Comparison of ENCODE assay signal across 21 cellular contexts in the genomic region with DNA sequence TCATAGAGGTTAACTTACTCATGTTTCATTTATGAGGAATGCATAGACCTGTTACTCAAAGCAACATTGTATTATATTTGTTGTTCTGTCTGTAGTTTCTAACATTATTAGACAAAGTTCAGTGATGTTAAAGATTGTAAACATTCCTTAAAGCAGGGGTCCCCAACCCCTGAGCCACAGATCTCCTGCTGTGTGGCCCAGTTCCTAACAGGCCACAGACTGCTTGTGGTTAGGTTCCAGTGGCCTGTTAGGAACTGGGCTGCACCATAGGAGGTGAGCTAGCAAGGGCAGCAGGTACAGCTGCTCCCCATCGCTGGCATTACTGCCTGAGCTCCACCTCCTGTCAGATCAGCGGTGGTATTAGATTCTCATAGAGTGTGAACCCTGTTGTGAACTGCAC.
DNase-seq lines count a peak whose midpoint lies in the region; ATAC-seq and TF ChIP-seq lines count a peak whose summit lies in the region.
"Had no signal": no experiment of that assay in that cellular context is flagged by ENCODE, and none has a peak within 500 bp of the region (broad histone marks: within the 10 kb centered on the region; RNA-seq: fewer than 3 reads in every experiment).

No MANE protein-coding gene starts in this region.

- H3K4ac ChIP-seq in mesenchymal stem cell (ENCODE audit: low read depth in 1 of 2, low read length in 2 of 2) = no peak overlapping the region

- H3K4me3 ChIP-seq in HCT116 (replicated peaks in 1 of 2; ENCODE audit: low read depth in 1 of 2, low read length in 2 of 2) (no peak overlapping the region), mesenchymal stem cell (ENCODE audit: insufficient read depth in 1 of 2, low read depth in 1 of 2, low read length in 2 of 2) (no peak overlapping the region), adrenal gland (no peak overlapping the region)
- H3K4me3 ChIP-seq: K562, skin epidermis had no signal

- H3K27ac ChIP-seq in HCT116 (ENCODE audit: low read depth, low read length) = peak overlapping the region; percentile 49
- H3K27ac ChIP-seq in VCaP = peak overlapping the region; percentile 60
- H3K27ac ChIP-seq in mesenchymal stem cell (ENCODE audit: low read length, poor library complexity, severe bottlenecking) = peak overlapping the region; percentile 92
- no peak overlapping the region for H3K27ac ChIP-seq in adrenal gland
- H3K27ac ChIP-seq: 22Rv1, epithelial cell of prostate, RWPE1, skin epidermis had no signal

- intact Hi-C loops in HCT116 (cut with micrococcal nuclease) = no loop called here
- intact Hi-C loops in adrenal gland (cut with DNase I) = no loop called here

- H2AK5ac ChIP-seq in mesenchymal stem cell (ENCODE audit: low read length, severe bottlenecking) = peak overlapping the region; percentile 80

- ATAC-seq in HCT116 = peak; percentile 63
- ATAC-seq: activated T-cell treated with anti-CD3 and anti-CD28 coated beads, Interleukin-2, amount 50 U/mL, for 4 hours; K562 had no signal

- no peak overlapping the region for H2BK15ac ChIP-seq in mesenchymal stem cell (ENCODE audit: low read depth, poor library complexity, severe bottlenecking)

- H3K27me3 ChIP-seq in HCT116 (ENCODE audit: insufficient read depth, low read length) = no peaks in the 10 kb centered on the region
- H3K27me3 ChIP-seq in mesenchymal stem cell (ENCODE audit: control insufficient read depth in 1 of 2, insufficient read depth in 1 of 2, low read length in 2 of 2) = no peaks in the 10 kb centered on the region
- no peaks in the 10 kb centered on the region for H3K27me3 ChIP-seq in adrenal gland
- H3K27me3 ChIP-seq: BE2C had no signal

- H3K9ac ChIP-seq in HCT116 (ENCODE audit: low read length) = no peak overlapping the region
- no peak overlapping the region for H3K9ac ChIP-seq in mesenchymal stem cell (ENCODE audit: low read length)

- H2AFZ ChIP-seq in HCT116 (ENCODE audit: low read depth, low read length, poor library complexity, severe bottlenecking) = no peak overlapping the region
- H2AFZ ChIP-seq in mesenchymal stem cell (ENCODE audit: low read depth, low read length) = peak overlapping the region; percentile 27

- H4K91ac ChIP-seq in mesenchymal stem cell (ENCODE audit: low read length) = peak overlapping the region; percentile 86

- TF ChIP-seq CTCF in HCT116 (IDR thresholded peaks at IDR 0.05 in 2 of 3, conservative IDR thresholded peaks at IDR 0.05 in 1 of 3; ENCODE audit: borderline replicate concordance in 1 of 3, insufficient read depth in 1 of 3, low read depth in 2 of 3, low read length in 2 of 3) (no peak), VCaP (conservative IDR thresholded peaks at IDR 0.05) (no peak), adrenal gland (IDR thresholded peaks at IDR 0.05) (no peak)

- no peaks in the 10 kb centered on the region for H3K9me2 ChIP-seq in HCT116 (ENCODE audit: insufficient read depth)

- H3K14ac ChIP-seq in mesenchymal stem cell (ENCODE audit: low read length in 2 of 2) = peak overlapping the region in 1 of 2 experiments; percentile 20

- peak overlapping the region; percentile 91 for H4K8ac ChIP-seq in mesenchymal stem cell (ENCODE audit: low read length)

- RAD21 ChIA-PET in HCT116 (lab: Charles Lee; ENCODE audit: low non-redundant PET in 1 of 2, low total read pairs in 2 of 2, uncharacterized antibody in 2 of 2, unreplicated experiment in 2 of 2) = no interaction called here

- no peak for TF ChIP-seq RAD21 in HCT116 (IDR thresholded peaks at IDR 0.05; ENCODE audit: low read depth)

- H3K79me1 ChIP-seq in mesenchymal stem cell (replicated peaks; ENCODE audit: low read length, poor library complexity, severe bottlenecking) = peaks cover 7% of the 10 kb centered on the region

- WGBS in mesenchymal stem cell = 88% methylated on average over 2 of the region's 2 CpGs
- 99 to 100% (median 100%) methylated on average over 1 to 2 of the region's 2 CpGs; no CpG with 5 or more reads in 1 of the 4 donors for WGBS in adrenal gland, 4 donors

- peak overlapping the region; percentile 44 for H2BK5ac ChIP-seq in mesenchymal stem cell (ENCODE audit: low read depth, low read length, poor library complexity, severe bottlenecking)

- H3K4me1 ChIP-seq in HCT116 (ENCODE audit: control insufficient read depth in 1 of 2, insufficient read depth in 2 of 2, low read length in 2 of 2) = peaks cover 18 to 20% of the 10 kb centered on the region in 2 experiments
- peaks cover 7% of the 10 kb centered on the region for H3K4me1 ChIP-seq in mesenchymal stem cell (ENCODE audit: control insufficient read depth, insufficient read depth, low read depth, low read length)
- H3K4me1 ChIP-seq in adrenal gland (replicated peaks in 1 of 2) = peaks cover 0 to 2% of the 10 kb centered on the region in 2 donors
- H3K4me1 ChIP-seq: Caco-2 had no signal

- H2BK12ac ChIP-seq in mesenchymal stem cell (ENCODE audit: low read length in 2 of 2) = peak overlapping the region in 1 of 2 experiments; percentile 94

- no peak overlapping the region for H3K4me2 ChIP-seq in HCT116 (ENCODE audit: low read length)
- peak overlapping the region; percentile 9 for H3K4me2 ChIP-seq in mesenchymal stem cell (ENCODE audit: low read length, poor library complexity, severe bottlenecking)

- H3K36me3 ChIP-seq in HCT116 (ENCODE audit: control insufficient read depth in 1 of 2, insufficient read depth in 2 of 2, low read length in 2 of 2) (no peaks in the 10 kb centered on the region), mesenchymal stem cell (ENCODE audit: control insufficient read depth in 1 of 2, insufficient read depth in 2 of 2, low read depth in 1 of 2, low read length in 2 of 2) (no peaks in the 10 kb centered on the region), adrenal gland (replicated peaks in 1 of 2) (no peaks in the 10 kb centered on the region)
- H3K36me3 ChIP-seq: BE2C had no signal

- H3K18ac ChIP-seq in mesenchymal stem cell (ENCODE audit: low read depth in 1 of 2, low read length in 2 of 2) = peak overlapping the region; percentile 62

- H3K79me2 ChIP-seq in HCT116 (ENCODE audit: insufficient read depth, low read length) = no peaks in the 10 kb centered on the region

- no peak overlapping the region for H3K23ac ChIP-seq in mesenchymal stem cell (ENCODE audit: low read length in 2 of 2)

- peak; percentile 27 for DNase-seq in A172 (ENCODE audit: low spot score)
- no peak for DNase-seq in HCT116 (ENCODE audit: low read depth, low spot score)
- peak; percentile 52 for DNase-seq in mesenchymal stem cell
- no peak for DNase-seq in NCI-H1436 (lab: John Stamatoyannopoulos, UW)
- no peak for DNase-seq in NCI-H526 (lab: John Stamatoyannopoulos, UW)
- no peak for DNase-seq in adrenal gland
- no peak for DNase-seq in DMS153 (lab: John Stamatoyannopoulos, UW)
- DNase-seq: activated naive CD4-positive, alpha-beta T cell treated with Interleukin-2 at 50 U/mL for 16 hours; activated T-cell treated with anti-CD3 and anti-CD28 coated beads, Interleukin-2, amount 50 U/mL, for 4 hours; amygdala; BE2C; Caco-2; left ventricle myocardium superior; NCI-H1436 treated with DMSO at 0.1 percent for 48 hours; stimulated activated naive CD4-positive, alpha-beta T cell had no signal

- H3K9me3 ChIP-seq in HCT116 (ENCODE audit: control insufficient read depth in 1 of 2, insufficient read depth in 1 of 2, low read depth in 1 of 2, low read length in 2 of 2) (no peaks in the 10 kb centered on the region), mesenchymal stem cell (ENCODE audit: control insufficient read depth, low read length) (no peaks in the 10 kb centered on the region), adrenal gland (replicated peaks in 1 of 3) (no peaks in the 10 kb centered on the region)
- H3K9me3 ChIP-seq: BE2C, Caco-2 had no signal

- no peak for TF ChIP-seq POLR2A in HCT116 (IDR thresholded peaks at IDR 0.05; ENCODE audit: borderline replicate concordance, extremely low read depth, insufficient read depth, insufficient read length)
- no peak for TF ChIP-seq POLR2A in adrenal gland (IDR thresholded peaks at IDR 0.05)

- POLR2A ChIA-PET in HCT116 (lab: Charles Lee) = no interaction called here

- no TSS peak for BruUV-seq in HCT116 (replicated peaks; lab: Mats Ljungman, UMichigan)

- no peak overlapping the region for H2BK120ac ChIP-seq in mesenchymal stem cell (ENCODE audit: low read depth, low read length)

- no peaks in the 10 kb centered on the region for H4K20me1 ChIP-seq in HCT116 (ENCODE audit: insufficient read depth)

- CTCF ChIA-PET in HCT116 (lab: Charles Lee) = no interaction called here

TF ChIP-seq in HCT116, 20 proteins besides CTCF, POLR2A, EP300 and RAD21:
- no peak for TF ChIP-seq CBX3 (IDR thresholded peaks at IDR 0.05; ENCODE audit: low read depth)
- TF ChIP-seq POLR2AphosphoS5 (IDR thresholded peaks at IDR 0.05; ENCODE audit: low read depth, low read length) = no peak
- no peak for TF ChIP-seq EGR1 (IDR thresholded peaks at IDR 0.05; ENCODE audit: low read depth)
- no peak for TF ChIP-seq SRF (IDR thresholded peaks at IDR 0.05; ENCODE audit: low read depth)
- no peak for TF ChIP-seq EZH2 (IDR thresholded peaks at IDR 0.05)
- no peak for TF ChIP-seq ELF1 (IDR thresholded peaks at IDR 0.05; ENCODE audit: borderline replicate concordance, low read depth)
- no peak for TF ChIP-seq SP1 (IDR thresholded peaks at IDR 0.05; ENCODE audit: low read depth)
- TF ChIP-seq CEBPB (IDR thresholded peaks at IDR 0.05; ENCODE audit: low read depth) = no peak
- TF ChIP-seq, protein P1, sequence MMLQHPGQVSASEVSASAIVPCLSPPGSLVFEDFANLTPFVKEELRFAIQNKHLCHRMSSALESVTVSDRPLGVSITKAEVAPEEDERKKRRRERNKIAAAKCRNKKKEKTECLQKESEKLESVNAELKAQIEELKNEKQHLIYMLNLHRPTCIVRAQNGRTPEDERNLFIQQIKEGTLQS (IDR thresholded peaks at IDR 0.05) = no peak
- TF ChIP-seq YY1 (IDR thresholded peaks at IDR 0.05; ENCODE audit: extremely low read depth, insufficient replicate concordance, low read depth, low read length) = no peak
- no peak for TF ChIP-seq ZFX (IDR thresholded peaks at IDR 0.05)
- no peak for TF ChIP-seq ZNF274 (IDR thresholded peaks at IDR 0.05; ENCODE audit: low read depth, low read length)

Comparison
In these comparisons a context has a peak if more than half of its experiments do, and no peak if none do; other contexts are left out.
1. DNase-seq: peak in A172 (single experiment) and mesenchymal stem cell (single experiment); none in HCT116 (single experiment), NCI-H1436 (single experiment), NCI-H526 (0 of 2), adrenal gland (0 of 7) and DMS153 (single experiment).
2. H3K27ac ChIP-seq: peak in HCT116 (single experiment), VCaP (single experiment) and mesenchymal stem cell (single experiment); none in adrenal gland (0 of 5).